In genomic region chr10:73809061-73809818, GRCh38 we compare ENCODE assay signal across 1 cellular context.
TF ChIP-seq lines count a peak whose summit lies in the region.

No MANE protein-coding gene starts in this region.

TF ChIP-seq in K562, 482 proteins besides CTCF, POLR2A, EP300 and RAD21 (continued from another document and continues in another):
- no peak for TF ChIP-seq ZBTB7A (IDR thresholded peaks at IDR 0.05; ENCODE audit: borderline replicate concordance, control insufficient read depth, low read depth, low read length)
- TF ChIP-seq CREB3L1 (IDR thresholded peaks at IDR 0.05; ENCODE audit: borderline replicate concordance, low read depth), result no peak
- no peak for TF ChIP-seq BHLHE40 (IDR thresholded peaks at IDR 0.05; ENCODE audit: low read length)
- TF ChIP-seq ETV6 (IDR thresholded peaks at IDR 0.05; ENCODE audit: borderline replicate concordance in 1 of 2, low read depth in 2 of 2, low read length in 1 of 2), result no peak
- no peak for TF ChIP-seq ETV6 (CRISPR knock-in tag; IDR thresholded peaks at IDR 0.05; ENCODE audit: borderline replicate concordance)
- TF ChIP-seq ZNF830 (CRISPR knock-in tag; IDR thresholded peaks at IDR 0.05), result no peak
- TF ChIP-seq NR3C1 (CRISPR knock-in tag; IDR thresholded peaks at IDR 0.05), result no peak
- TF ChIP-seq SRSF7 (optimal IDR thresholded peaks at IDR 0.05; ENCODE audit: low read depth, low read length), result no peak
- no peak for TF ChIP-seq ZZZ3 (IDR thresholded peaks at IDR 0.05)
- 0 out of 2 replicates have a peak, but pooled peaks have one; percentile 13 for TF ChIP-seq FOSL1 (tag; conservative IDR thresholded peaks at IDR 0.05)
- no peak for TF ChIP-seq RBM14 (IDR thresholded peaks at IDR 0.05; ENCODE audit: borderline replicate concordance, insufficient read depth, low read depth, low read length)
- no peak for TF ChIP-seq ZNF232 (CRISPR knock-in tag; IDR thresholded peaks at IDR 0.05)
- TF ChIP-seq ZBTB49 (CRISPR knock-in tag; IDR thresholded peaks at IDR 0.05; ENCODE audit: borderline replicate concordance), result no peak
- TF ChIP-seq NKRF (IDR thresholded peaks at IDR 0.05; ENCODE audit: borderline replicate concordance), result no peak
- TF ChIP-seq ZNF707 (CRISPR knock-in tag; conservative IDR thresholded peaks at IDR 0.05), result no peak
- TF ChIP-seq MYC (IDR thresholded peaks at IDR 0.05; ENCODE audit: low read depth, low read length), result peak; percentile 34; the same call in 1 of the 2 replicates
- TF ChIP-seq MYC (CRISPR knock-in tag; IDR thresholded peaks at IDR 0.05; ENCODE audit: borderline replicate concordance, low read depth), result no peak
- no peak for TF ChIP-seq PPARD (CRISPR knock-in tag; IDR thresholded peaks at IDR 0.05)
- TF ChIP-seq ZNF41 (CRISPR knock-in tag; conservative IDR thresholded peaks at IDR 0.05), result 0 out of 2 replicates have a peak, but pooled peaks have one; percentile 6
- TF ChIP-seq ZNF592 (IDR thresholded peaks at IDR 0.05), result 0 out of 2 replicates have a peak, but pooled peaks have one; percentile 35
- 0 out of 4 replicates have a peak, but pooled peaks of 1 of the 2 experiments have one; percentile 17 for TF ChIP-seq MNT (conservative IDR thresholded peaks at IDR 0.05)
- TF ChIP-seq POLR2AphosphoS5 (IDR thresholded peaks at IDR 0.05; ENCODE audit: control insufficient read depth, insufficient read depth, low read depth, low read length), result no peak
- no peak for TF ChIP-seq NCOA6 (IDR thresholded peaks at IDR 0.05)
- TF ChIP-seq E2F8 (IDR thresholded peaks at IDR 0.05; ENCODE audit: low read depth, partially characterized antibody), result no peak
- TF ChIP-seq FUS (optimal IDR thresholded peaks at IDR 0.05; ENCODE audit: low read depth, low read length), result no peak
- TF ChIP-seq ZNF586 (CRISPR knock-in tag; conservative IDR thresholded peaks at IDR 0.05), result no peak
- no peak for TF ChIP-seq PBX2 (CRISPR knock-in tag; IDR thresholded peaks at IDR 0.05; ENCODE audit: low read depth)
- TF ChIP-seq PBX2 (tag; conservative IDR thresholded peaks at IDR 0.05; ENCODE audit: low read depth), result peak; percentile 73
- peak; percentile 44 for TF ChIP-seq CBFA2T2 (conservative IDR thresholded peaks at IDR 0.05)
- TF ChIP-seq MAX (CRISPR knock-in tag; IDR thresholded peaks at IDR 0.05), result no peak
- no peak for TF ChIP-seq MEF2D (tag; conservative IDR thresholded peaks at IDR 0.05; ENCODE audit: low read depth)
- TF ChIP-seq ZNF766 (CRISPR knock-in tag; conservative IDR thresholded peaks at IDR 0.05), result peak; percentile 61
- TF ChIP-seq PHF21A (IDR thresholded peaks at IDR 0.05; ENCODE audit: borderline replicate concordance, low read depth), result no peak
- peak; percentile 66 for TF ChIP-seq ETV1 (tag; conservative IDR thresholded peaks at IDR 0.05; ENCODE audit: low read depth)
- no peak for TF ChIP-seq GABPB2 (CRISPR knock-in tag; conservative IDR thresholded peaks at IDR 0.05)
